11 cellular contexts compared by ENCODE assay signal in genomic region chr1:54227836-54228435, GRCh38. TPM values are rescaled to one million over a fixed set of nuclear protein-coding genes. Genes with fewer than 3 reads are reported as not detected.
DNase-seq lines count a peak whose midpoint lies in the region; ATAC-seq and TF ChIP-seq lines count a peak whose summit lies in the region.
"Had no signal": no experiment of that assay in that cellular context is flagged by ENCODE, and none has a peak within 500 bp of the region (broad histone marks: within the 10 kb centered on the region; RNA-seq: fewer than 3 reads in every experiment).

No MANE protein-coding gene starts in this region.

- intact Hi-C loops in Right ventricle myocardium inferior (cut with DNase I): no loop called here
- intact Hi-C loops in cardiac septum (cut with DNase I): no loop called here
- intact Hi-C loops in activated CD4-positive, alpha-beta memory T cell treated with anti-CD3 and anti-CD28 coated beads for 36 hours (cut with micrococcal nuclease): no loop called here
- intact Hi-C loops in aorta (cut with DNase I): no loop called here

- H3K4me3 Mint-ChIP-seq in activated CD4-positive, alpha-beta memory T cell treated with anti-CD3 and anti-CD28 coated beads for 36 hours: no peak overlapping the region
- peak overlapping the region; percentile 43 for H3K4me3 Mint-ChIP-seq in glutamatergic neuron (ENCODE audit: unreplicated experiment)

- TF ChIP-seq CTCF in glutamatergic neuron (IDR thresholded peaks at IDR 0.05; ENCODE audit: partially characterized antibody, unreplicated experiment): no peak

- no peak for ATAC-seq in Right ventricle myocardium inferior
- peak; percentile 34 for ATAC-seq in aorta (ENCODE audit: low FRiP score)
- no peak for ATAC-seq in GM21447 (IDR thresholded peaks at IDR 0.05; ENCODE audit: unreplicated experiment)

- peak overlapping the region; percentile 33 for H3K27ac Mint-ChIP-seq in activated CD4-positive, alpha-beta memory T cell treated with anti-CD3 and anti-CD28 coated beads for 36 hours
- peak overlapping the region; percentile 87 for H3K27ac Mint-ChIP-seq in glutamatergic neuron (ENCODE audit: unreplicated experiment)

- no peaks in the 10 kb centered on the region for H3K9me3 Mint-ChIP-seq in activated CD4-positive, alpha-beta memory T cell treated with anti-CD3 and anti-CD28 coated beads for 36 hours
- peaks cover 47% of the 10 kb centered on the region for H3K9me3 Mint-ChIP-seq in glutamatergic neuron (ENCODE audit: unreplicated experiment)

- WGBS in aorta, 2 donors: 18 to 19% methylated on average over 21 of the region's 21 CpGs

- H3K27ac ChIP-seq in aorta (ENCODE audit: low read depth in 1 of 2, low read length in 2 of 2): peak overlapping the region in 1 of 2 donors; percentile 13
- H3K27ac ChIP-seq in SJCRH30: no peak overlapping the region

- H3K27me3 ChIP-seq in aorta (ENCODE audit: control insufficient read depth in 1 of 2, insufficient read depth in 2 of 2, low read length in 1 of 2): no peaks in the 10 kb centered on the region
- H3K27me3 ChIP-seq in SJCRH30: no peaks in the 10 kb centered on the region
- H3K27me3 ChIP-seq: heart right ventricle, SJSA1 had no signal

- H3K4me3 ChIP-seq in aorta (ENCODE audit: low read length in 2 of 2) (no peak overlapping the region), SJCRH30 (no peak overlapping the region)
- H3K4me3 ChIP-seq: heart right ventricle, mucosa of descending colon, SJSA1 had no signal

- H3K4me1 ChIP-seq in aorta (ENCODE audit: control insufficient read depth in 1 of 2, insufficient read depth in 2 of 2, low read length in 2 of 2) (no peaks in the 10 kb centered on the region), SJCRH30 (peaks cover 19% of the 10 kb centered on the region)

- H3K27me3 Mint-ChIP-seq in activated CD4-positive, alpha-beta memory T cell treated with anti-CD3 and anti-CD28 coated beads for 36 hours: no peaks in the 10 kb centered on the region
- H3K27me3 Mint-ChIP-seq in glutamatergic neuron (ENCODE audit: unreplicated experiment): peaks cover 42% of the 10 kb centered on the region

- peaks cover 39% of the 10 kb centered on the region for H3K4me1 Mint-ChIP-seq in activated CD4-positive, alpha-beta memory T cell treated with anti-CD3 and anti-CD28 coated beads for 36 hours (ENCODE audit: low read depth)
- H3K4me1 Mint-ChIP-seq in glutamatergic neuron (ENCODE audit: low read depth, unreplicated experiment): peaks cover 38% of the 10 kb centered on the region

- H3K36me3 ChIP-seq in aorta (ENCODE audit: control insufficient read depth in 1 of 2, insufficient read depth in 2 of 2, low read length in 1 of 2) (peaks cover 0 to 2% of the 10 kb centered on the region in 2 donors), SJCRH30 (no peaks in the 10 kb centered on the region)

- H3K9me3 ChIP-seq in aorta (ENCODE audit: control insufficient read depth, low read length) (no peaks in the 10 kb centered on the region), SJCRH30 (replicated peaks) (no peaks in the 10 kb centered on the region)
- H3K9me3 ChIP-seq: heart right ventricle, mucosa of descending colon, SJSA1 had no signal

- POLR2A ChIA-PET in activated CD4-positive, alpha-beta memory T cell treated with anti-CD3 and anti-CD28 coated beads for 36 hours (lab: Charles Lee): interaction anchor here (0.7 kb wide), 1 partner anchor 179 kb away, joined by 3 read pairs; no protein-coding TSS in a partner anchor

- peaks cover 20% of the 10 kb centered on the region for H3K36me3 Mint-ChIP-seq in activated CD4-positive, alpha-beta memory T cell treated with anti-CD3 and anti-CD28 coated beads for 36 hours
- H3K36me3 Mint-ChIP-seq in glutamatergic neuron (ENCODE audit: unreplicated experiment): peaks cover 9% of the 10 kb centered on the region

- DNase-seq in Right ventricle myocardium inferior (ENCODE audit: missing footprints) (peak; percentile 50), cardiac septum (ENCODE audit: low spot score) (no peak), glutamatergic neuron (no peak), aorta (no peak), NCI-H187 (lab: John Stamatoyannopoulos, UW) (no peak), SJCRH30 (no peak)
- no peak for DNase-seq in activated CD4-positive, alpha-beta memory T cell treated with anti-CD3 and anti-CD28 coated beads for 36 hours
- DNase-seq: heart right ventricle had no signal

- CTCF ChIA-PET in activated CD4-positive, alpha-beta memory T cell treated with anti-CD3 and anti-CD28 coated beads for 36 hours (lab: Charles Lee): interaction anchor here (0.5 to 2.3 kb wide), 3 partner anchors 259 to 596 kb away, joined by 3 to 6 read pairs (median 3); no protein-coding TSS in a partner anchor

RNA-seq across cellular contexts. Expression of gene MRPL37, which starts 28.0 kb away (rescaled TPM):
- total RNA-seq in Right ventricle myocardium inferior: 85.2 TPM
- 71.7 TPM for total RNA-seq in cardiac septum
- total RNA-seq in activated CD4-positive, alpha-beta memory T cell treated with anti-CD3 and anti-CD28 coated beads for 36 hours: 100 to 1,000 TPM; 157 to 166 TPM
- 50.9 TPM for total RNA-seq in glutamatergic neuron (ENCODE audit: unreplicated experiment)
- total RNA-seq in aorta: 10 to 100 TPM; 36.2 to 38.1 TPM
- 10 to 100 TPM; 18.2 to 49.9 TPM for polyA plus RNA-seq in aorta
- total RNA-seq in SJCRH30 (2014; rRNA removed; shearing (Covaris generic)): 139 and 142 TPM in 2 replicates

RNA-seq across cellular contexts. Expression of gene CYB5RL, which starts 28.1 kb away (rescaled TPM):
- total RNA-seq in Right ventricle myocardium inferior (3.9 TPM), cardiac septum (5.7 TPM), glutamatergic neuron (ENCODE audit: unreplicated experiment) (6.8 TPM), aorta (1 to 10 TPM; 3.5 to 7.9 TPM)
- total RNA-seq in activated CD4-positive, alpha-beta memory T cell treated with anti-CD3 and anti-CD28 coated beads for 36 hours: 10 to 100 TPM; 12.8 to 13.0 TPM
- 1 to 10 TPM; 3.1 to 3.9 TPM for polyA plus RNA-seq in aorta
- 6.4 and 7.0 TPM in 2 replicates for total RNA-seq in SJCRH30 (2014; rRNA removed; shearing (Covaris generic))
